35 cellular contexts compared by ENCODE assay signal in the genomic region with DNA sequence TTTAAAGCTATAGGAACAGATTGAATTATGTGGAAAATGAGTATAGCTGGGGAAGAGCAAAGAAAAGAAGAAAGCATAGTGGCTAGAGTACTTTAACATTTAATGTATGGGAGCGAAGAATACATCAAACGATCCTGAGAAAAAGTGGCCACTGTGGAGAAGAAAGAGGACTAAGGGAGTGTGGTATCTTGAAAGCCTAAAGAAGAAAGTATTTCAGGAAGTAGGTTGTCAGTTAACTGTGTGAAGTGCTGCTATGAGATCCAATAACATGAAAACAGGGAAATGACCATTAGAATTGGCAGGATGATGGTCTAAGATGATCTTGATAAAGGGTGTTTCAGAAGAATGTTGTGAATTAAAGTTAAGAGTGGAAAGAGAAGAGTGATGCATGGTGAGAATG.
"Had no signal": no experiment of that assay in that cellular context is flagged by ENCODE, and none has a peak within 500 bp of the region (broad histone marks: within the 10 kb centered on the region; RNA-seq: fewer than 3 reads in every experiment).

No MANE protein-coding gene starts in this region.

- H3K9ac ChIP-seq: KMS-11 had no signal

- H3K36me3 ChIP-seq: MG63 had no signal

- H3K9me3 ChIP-seq: MG63 had no signal

- H3K27me3 ChIP-seq: MG63 had no signal

- DNase-seq: Karpas-422, Kasumi-1, MG63, MM.1S, MV-4-11, NCI-H1048, NCI-H1092, NCI-H1092 treated with DMSO at 0.1 percent for 48 hours, NCI-H1105, NCI-H1105 treated with DMSO at 0.1 percent for 48 hours, NCI-H1417, NCI-H1417 treated with DMSO at 0.1 percent for 48 hours, NCI-H1436, NCI-H1436 treated with DMSO at 0.1 percent for 48 hours, NCI-H146, NCI-H1694, NCI-H1694 treated with DMSO at 0.1 percent for 48 hours, NCI-H187, NCI-H187 treated with DMSO at 0.1 percent for 48 hours, NCI-H1930, NCI-H2029, NCI-H2029 treated with DMSO at 0.1 percent for 48 hours, NCI-H2081, NCI-H2081 treated with DMSO at 0.1 percent for 48 hours, NCI-H2107, NCI-H2171, NCI-H2171 treated with DMSO at 0.1 percent for 48 hours, NCI-H2227 treated with DMSO at 0.1 percent for 48 hours, NCI-H226, NCI-H345, NCI-H446, NCI-H446 treated with DMSO at 0.1 percent for 48 hours, NCI-H510A, NCI-H510A treated with DMSO at 0.1 percent for 48 hours had no signal

- H3K4me3 ChIP-seq: MG63 had no signal

- H3K27ac ChIP-seq: KMS-11 had no signal
